In the genomic region with DNA sequence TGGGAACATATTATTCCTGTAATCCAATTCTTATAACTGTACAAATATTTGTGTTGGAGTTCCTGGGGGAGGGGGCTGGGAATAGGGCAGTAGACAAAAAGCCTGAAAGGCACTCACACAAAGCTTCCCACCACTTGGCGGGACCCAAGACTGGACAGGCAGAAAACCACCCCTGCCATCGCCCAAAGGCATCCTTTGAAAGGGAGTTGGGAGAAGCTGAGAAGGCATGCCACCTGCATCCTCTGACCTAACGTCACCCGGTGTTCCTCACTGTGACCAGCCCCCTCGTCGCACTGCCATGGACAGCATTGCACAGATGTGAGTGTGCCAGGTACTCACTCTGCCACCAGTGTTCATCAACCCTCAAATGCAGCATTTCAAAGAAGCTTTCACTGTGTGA, we compare ENCODE assay signal across 18 cellular contexts.
DNase-seq lines count a peak whose midpoint lies in the region; ATAC-seq, FAIRE-seq and TF ChIP-seq lines count a peak whose summit lies in the region.
"Had no signal": no experiment of that assay in that cellular context is flagged by ENCODE, and none has a peak within 500 bp of the region (broad histone marks: within the 10 kb centered on the region; RNA-seq: fewer than 3 reads in every experiment).

No MANE protein-coding gene starts in this region.

- H3K4me3 ChIP-seq in neuronal stem cell (ENCODE audit: low read length in 2 of 2): no peak overlapping the region
- no peak overlapping the region for H3K4me3 ChIP-seq in psoas muscle

- no peak overlapping the region for H3K14ac ChIP-seq in neuronal stem cell (ENCODE audit: low read length)

- no peaks in the 10 kb centered on the region for H3K79me1 ChIP-seq in neuronal stem cell (ENCODE audit: low read depth, low read length)

- no peak for ATAC-seq in psoas muscle
- ATAC-seq in GM19455 (IDR thresholded peaks at IDR 0.05; ENCODE audit: unreplicated experiment): no peak
- ATAC-seq: CD8-positive, alpha-beta T cell; HCT116 had no signal

- no peak for TF ChIP-seq POLR2A in H54 (IDR thresholded peaks at IDR 0.05; ENCODE audit: low read depth, low read length)

- H4K91ac ChIP-seq in neuronal stem cell (ENCODE audit: low read depth, low read length, poor library complexity): no peak overlapping the region

- no peak overlapping the region for H3K4me2 ChIP-seq in neuronal stem cell (ENCODE audit: insufficient read depth, low read length, poor library complexity, severe bottlenecking)

- H2BK12ac ChIP-seq in neuronal stem cell (ENCODE audit: low read length): peak overlapping the region; percentile 73

- no peak overlapping the region for H3K4ac ChIP-seq in neuronal stem cell (ENCODE audit: low read length)

- peak overlapping the region; percentile 71 for H2AK5ac ChIP-seq in neuronal stem cell (ENCODE audit: low read depth, low read length)

- DNase-seq in activated CD8-positive, alpha-beta memory T cell treated with anti-CD3 and anti-CD28 coated beads for 24 hours: peak; percentile 28
- DNase-seq in activated CD8-positive, alpha-beta memory T cell treated with anti-CD3 and anti-CD28 coated beads, Interleukin-2, amount 50 U/mL, for 4 hours: no peak
- peak; percentile 22 for DNase-seq in ecto neural progenitor cell (ENCODE audit: low spot score)
- no peak for DNase-seq in neuronal stem cell (ENCODE audit: low spot score)
- no peak for DNase-seq in psoas muscle
- no peak for DNase-seq in H54 (ENCODE audit: insufficient read length, low spot score)
- DNase-seq in posterior vena cava (ENCODE audit: low spot score): no peak
- DNase-seq: CD8-positive, alpha-beta T cell; COR-L47; DMS153; DMS79 treated with DMSO at 0.1 percent for 48 hours; GDM1 had no signal

- FAIRE-seq in H54 (lab: Jason Lieb, UNC): no peak
- FAIRE-seq: D721Med, GM12892, H1 had no signal

- WGBS in neuronal stem cell (ENCODE audit: extremely low coverage in 2 of 2, insufficient read length in 2 of 2, insufficient replicate concordance in 1 of 2), 2 donors: no CpG with 5 or more reads among the region's 6 CpGs
- WGBS in psoas muscle, 3 donors: 86 to 89% (median 88%) methylated on average over 6 of the region's 6 CpGs

- H3K36me3 ChIP-seq in neuronal stem cell (replicated peaks in 1 of 2; ENCODE audit: control insufficient read depth in 2 of 2, insufficient read depth in 2 of 2, low read length in 2 of 2) (no peaks in the 10 kb centered on the region), psoas muscle (ENCODE audit: insufficient read depth in 1 of 2, low read depth in 1 of 2) (no peaks in the 10 kb centered on the region)

- H3K18ac ChIP-seq in neuronal stem cell (ENCODE audit: low read length): no peak overlapping the region

- no peak for TF ChIP-seq CTCF in psoas muscle (IDR thresholded peaks at IDR 0.05)

- peaks cover 0 to 3% of the 10 kb centered on the region in 2 donors for H3K9me3 ChIP-seq in neuronal stem cell (replicated peaks in 1 of 2; ENCODE audit: control insufficient read depth in 2 of 2, insufficient read depth in 1 of 2, low read depth in 1 of 2, low read length in 2 of 2)
- no peaks in the 10 kb centered on the region for H3K9me3 ChIP-seq in psoas muscle

- peak overlapping the region; percentile 8 for H3K23ac ChIP-seq in neuronal stem cell (ENCODE audit: low read depth, low read length, poor library complexity)

- no peak overlapping the region for H4K8ac ChIP-seq in neuronal stem cell (ENCODE audit: low read depth, low read length)

- H2AFZ ChIP-seq in neuronal stem cell (ENCODE audit: low read length): no peak overlapping the region

- peaks cover 0 to 8% of the 10 kb centered on the region in 2 donors for H3K4me1 ChIP-seq in neuronal stem cell (ENCODE audit: control insufficient read depth in 2 of 2, insufficient read depth in 1 of 2, low read depth in 1 of 2, low read length in 2 of 2)
- no peaks in the 10 kb centered on the region for H3K4me1 ChIP-seq in psoas muscle

- H2BK15ac ChIP-seq in neuronal stem cell (ENCODE audit: low read length): no peak overlapping the region

- intact Hi-C loops in psoas muscle (cut with DNase I): no loop called here
- intact Hi-C loops in posterior vena cava (cut with DNase I): no loop called here

- no peak overlapping the region for H2BK120ac ChIP-seq in neuronal stem cell (ENCODE audit: low read depth, low read length)

- peak overlapping the region; percentile 38 for H3K9ac ChIP-seq in neuronal stem cell (ENCODE audit: low read depth, low read length, poor library complexity)

- no peak overlapping the region for H2BK5ac ChIP-seq in neuronal stem cell (ENCODE audit: low read length)

- H3K27me3 ChIP-seq in neuronal stem cell (ENCODE audit: control insufficient read depth in 3 of 3, insufficient read depth in 3 of 3, low read depth in 1 of 3, low read length in 3 of 3) (no peaks in the 10 kb centered on the region), psoas muscle (ENCODE audit: insufficient read depth in 3 of 3, low read length in 2 of 3) (peaks cover 0 to 19% (median 0%) of the 10 kb centered on the region in 3 donors)

- H3K27ac ChIP-seq in neuronal stem cell (replicated peaks; ENCODE audit: low read length) (no peak overlapping the region), psoas muscle (no peak overlapping the region)
- H3K27ac ChIP-seq: 22Rv1 had no signal

Comparison
In these comparisons a context has a peak if more than half of its experiments do, and no peak if none do; other contexts are left out.
1. DNase-seq: peak in activated CD8-positive, alpha-beta memory T cell treated with anti-CD3 and anti-CD28 coated beads for 24 hours (single experiment) and ecto neural progenitor cell (single experiment); none in activated CD8-positive, alpha-beta memory T cell treated with anti-CD3 and anti-CD28 coated beads, Interleukin-2, amount 50 U/mL, for 4 hours (single experiment), neuronal stem cell (single experiment), psoas muscle (0 of 2), H54 (single experiment) and posterior vena cava (single experiment).